ENCODE assay signal across 1 cellular context in the genomic region with DNA sequence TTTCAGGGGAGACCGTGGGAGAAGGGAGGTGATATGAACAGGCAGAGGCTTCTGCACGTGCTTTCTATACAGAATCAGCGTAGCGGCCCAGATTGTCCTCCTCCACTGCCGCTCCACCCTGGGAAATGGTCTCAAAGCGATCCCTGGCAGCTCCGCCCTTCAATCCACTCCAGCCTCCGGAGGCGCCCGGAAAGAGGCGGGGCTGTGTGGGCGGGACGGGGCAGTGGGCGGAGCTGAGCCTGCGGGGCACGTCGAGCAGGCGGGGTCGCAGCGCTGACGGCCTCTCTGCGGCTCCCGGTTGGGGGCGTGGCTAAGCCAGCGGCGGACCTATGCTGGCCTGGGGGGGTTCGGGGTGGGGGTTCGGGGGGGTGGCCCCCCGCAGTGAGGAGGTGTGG.
TF ChIP-seq lines count a peak whose summit lies in the region.

No MANE protein-coding gene starts in this region.

TF ChIP-seq in HEK293, 187 proteins besides CTCF, POLR2A, EP300 and RAD21 (continued from another document):
- TF ChIP-seq, protein P1, sequence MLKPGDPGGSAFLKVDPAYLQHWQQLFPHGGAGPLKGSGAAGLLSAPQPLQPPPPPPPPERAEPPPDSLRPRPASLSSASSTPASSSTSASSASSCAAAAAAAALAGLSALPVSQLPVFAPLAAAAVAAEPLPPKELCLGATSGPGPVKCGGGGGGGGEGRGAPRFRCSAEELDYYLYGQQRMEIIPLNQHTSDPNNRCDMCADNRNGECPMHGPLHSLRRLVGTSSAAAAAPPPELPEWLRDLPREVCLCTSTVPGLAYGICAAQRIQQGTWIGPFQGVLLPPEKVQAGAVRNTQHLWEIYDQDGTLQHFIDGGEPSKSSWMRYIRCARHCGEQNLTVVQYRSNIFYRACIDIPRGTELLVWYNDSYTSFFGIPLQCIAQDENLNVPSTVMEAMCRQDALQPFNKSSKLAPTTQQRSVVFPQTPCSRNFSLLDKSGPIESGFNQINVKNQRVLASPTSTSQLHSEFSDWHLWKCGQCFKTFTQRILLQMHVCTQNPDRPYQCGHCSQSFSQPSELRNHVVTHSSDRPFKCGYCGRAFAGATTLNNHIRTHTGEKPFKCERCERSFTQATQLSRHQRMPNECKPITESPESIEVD (tag by site-specific recombination; IDR thresholded peaks at IDR 0.05): no peak
- no peak for TF ChIP-seq ZEB2 (tag by site-specific recombination; IDR thresholded peaks at IDR 0.05)
- TF ChIP-seq, protein P2, sequence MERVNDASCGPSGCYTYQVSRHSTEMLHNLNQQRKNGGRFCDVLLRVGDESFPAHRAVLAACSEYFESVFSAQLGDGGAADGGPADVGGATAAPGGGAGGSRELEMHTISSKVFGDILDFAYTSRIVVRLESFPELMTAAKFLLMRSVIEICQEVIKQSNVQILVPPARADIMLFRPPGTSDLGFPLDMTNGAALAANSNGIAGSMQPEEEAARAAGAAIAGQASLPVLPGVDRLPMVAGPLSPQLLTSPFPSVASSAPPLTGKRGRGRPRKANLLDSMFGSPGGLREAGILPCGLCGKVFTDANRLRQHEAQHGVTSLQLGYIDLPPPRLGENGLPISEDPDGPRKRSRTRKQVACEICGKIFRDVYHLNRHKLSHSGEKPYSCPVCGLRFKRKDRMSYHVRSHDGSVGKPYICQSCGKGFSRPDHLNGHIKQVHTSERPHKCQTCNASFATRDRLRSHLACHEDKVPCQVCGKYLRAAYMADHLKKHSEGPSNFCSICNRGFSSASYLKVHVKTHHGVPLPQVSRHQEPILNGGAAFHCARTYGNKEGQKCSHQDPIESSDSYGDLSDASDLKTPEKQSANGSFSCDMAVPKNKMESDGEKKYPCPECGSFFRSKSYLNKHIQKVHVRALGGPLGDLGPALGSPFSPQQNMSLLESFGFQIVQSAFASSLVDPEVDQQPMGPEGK (tag by site-specific recombination; IDR thresholded peaks at IDR 0.05): 0 out of 2 replicates have a peak, but pooled peaks have one; percentile 20
- no peak for TF ChIP-seq ZNF514 (tag by site-specific recombination; IDR thresholded peaks at IDR 0.05)
- peak; percentile 61 for TF ChIP-seq SP7 (tag by site-specific recombination; IDR thresholded peaks at IDR 0.05)
- peak; percentile 100 for TF ChIP-seq ZBTB8A (tag by site-specific recombination; IDR thresholded peaks at IDR 0.05)
- TF ChIP-seq, protein P3, sequence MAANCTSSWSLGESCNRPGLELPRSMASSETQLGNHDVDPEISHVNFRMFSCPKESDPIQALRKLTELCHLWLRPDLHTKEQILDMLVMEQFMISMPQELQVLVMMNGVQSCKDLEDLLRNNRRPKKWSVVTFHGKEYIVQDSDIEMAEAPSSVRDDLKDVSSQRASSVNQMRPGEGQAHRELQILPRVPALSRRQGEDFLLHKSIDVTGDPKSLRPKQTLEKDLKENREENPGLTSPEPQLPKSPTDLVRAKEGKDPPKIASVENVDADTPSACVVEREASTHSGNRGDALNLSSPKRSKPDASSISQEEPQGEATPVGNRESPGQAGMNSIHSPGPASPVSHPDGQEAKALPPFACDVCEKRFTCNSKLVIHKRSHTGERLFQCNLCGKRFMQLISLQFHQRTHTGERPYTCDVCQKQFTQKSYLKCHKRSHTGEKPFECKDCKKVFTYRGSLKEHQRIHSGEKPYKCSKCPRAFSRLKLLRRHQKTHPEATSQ (tag by site-specific recombination; IDR thresholded peaks at IDR 0.05): no peak
- TF ChIP-seq ZBTB17 (tag by site-specific recombination; IDR thresholded peaks at IDR 0.05): peak; percentile 68
- TF ChIP-seq ZNF10 (tag by site-specific recombination; IDR thresholded peaks at IDR 0.05): no peak
